Comparison of ENCODE assay signal across 1 cellular context in the genomic region with DNA sequence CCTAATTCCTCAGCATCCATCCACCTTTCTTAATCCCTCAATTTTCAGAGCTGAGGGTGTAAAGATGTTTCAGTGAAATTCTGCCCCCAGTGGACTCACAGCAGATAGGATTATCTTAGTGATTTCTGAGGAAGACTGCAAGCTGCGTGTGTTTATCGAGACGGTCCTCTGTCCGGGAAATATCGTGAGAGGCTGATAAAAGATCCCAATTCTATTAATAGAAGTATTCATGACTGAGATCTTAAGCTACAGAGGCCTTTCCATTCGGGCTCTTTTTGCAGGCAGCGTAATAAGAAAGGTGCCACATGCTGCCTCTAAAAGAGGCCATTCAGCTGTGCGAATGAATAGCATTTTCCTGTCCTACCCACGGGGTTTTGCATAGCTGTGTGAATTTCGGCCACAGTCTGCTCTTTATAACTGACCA.
A peak's percentile ranks its signal among the peaks of the same experiment; 100 is the strongest.
TF ChIP-seq lines count a peak whose summit lies in the region.

No MANE protein-coding gene starts in this region.

TF ChIP-seq in HepG2, 621 proteins besides CTCF, POLR2A, EP300 and RAD21 (continued from another document):
- TF ChIP-seq, protein P1, sequence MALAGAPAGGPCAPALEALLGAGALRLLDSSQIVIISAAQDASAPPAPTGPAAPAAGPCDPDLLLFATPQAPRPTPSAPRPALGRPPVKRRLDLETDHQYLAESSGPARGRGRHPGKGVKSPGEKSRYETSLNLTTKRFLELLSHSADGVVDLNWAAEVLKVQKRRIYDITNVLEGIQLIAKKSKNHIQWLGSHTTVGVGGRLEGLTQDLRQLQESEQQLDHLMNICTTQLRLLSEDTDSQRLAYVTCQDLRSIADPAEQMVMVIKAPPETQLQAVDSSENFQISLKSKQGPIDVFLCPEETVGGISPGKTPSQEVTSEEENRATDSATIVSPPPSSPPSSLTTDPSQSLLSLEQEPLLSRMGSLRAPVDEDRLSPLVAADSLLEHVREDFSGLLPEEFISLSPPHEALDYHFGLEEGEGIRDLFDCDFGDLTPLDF (CRISPR knock-in tag; IDR thresholded peaks at IDR 0.05), result no peak
- TF ChIP-seq THAP11 (CRISPR knock-in tag; IDR thresholded peaks at IDR 0.05) (no peak), MTF2 (CRISPR knock-in tag; IDR thresholded peaks at IDR 0.05; ENCODE audit: borderline replicate concordance) (no peak), ZBTB21 (CRISPR knock-in tag; IDR thresholded peaks at IDR 0.05) (no peak), ARNT (IDR thresholded peaks at IDR 0.05) (no peak), ZNF781 (CRISPR knock-in tag; IDR thresholded peaks at IDR 0.05; ENCODE audit: borderline replicate concordance, not compliant biosample characterization) (no peak), BCL6 (CRISPR knock-in tag; IDR thresholded peaks at IDR 0.05) (no peak), KLF6 (CRISPR knock-in tag; IDR thresholded peaks at IDR 0.05) (0 out of 2 replicates have a peak, but pooled peaks have one; percentile 14), STAG1 (CRISPR knock-in tag; IDR thresholded peaks at IDR 0.05) (peak; percentile 25), FLYWCH1 (CRISPR knock-in tag; IDR thresholded peaks at IDR 0.05) (0 out of 2 replicates have a peak, but pooled peaks have one; percentile 27), SMARCC2 (IDR thresholded peaks at IDR 0.05) (no peak), PITX1 (CRISPR knock-in tag; IDR thresholded peaks at IDR 0.05) (peak; percentile 52; the same call in 1 of the 2 replicates), SRSF1 (optimal IDR thresholded peaks at IDR 0.05; ENCODE audit: low read depth, low read length) (no peak), XRCC5 (optimal IDR thresholded peaks at IDR 0.05; ENCODE audit: low read length) (peak; percentile 16), ZFP37 (CRISPR knock-in tag; IDR thresholded peaks at IDR 0.05; ENCODE audit: borderline replicate concordance) (no peak), KDM5A (IDR thresholded peaks at IDR 0.05; ENCODE audit: borderline replicate concordance, low read length) (no peak), SIX4 (CRISPR knock-in tag; IDR thresholded peaks at IDR 0.05) (no peak), ZFX (CRISPR knock-in tag; IDR thresholded peaks at IDR 0.05; ENCODE audit: low read depth) (no peak), JARID2 (CRISPR knock-in tag; IDR thresholded peaks at IDR 0.05; ENCODE audit: insufficient replicate concordance) (peak; percentile 30), ZNF484 (CRISPR knock-in tag; IDR thresholded peaks at IDR 0.05; ENCODE audit: borderline replicate concordance, low read depth) (no peak), SYNCRIP (IDR thresholded peaks at IDR 0.05; ENCODE audit: insufficient read depth, low read depth, low read length) (no peak), SMC3 (IDR thresholded peaks at IDR 0.05; ENCODE audit: low read length) (0 out of 2 replicates have a peak, but pooled peaks have one; percentile 3)
- TF ChIP-seq, protein P2, sequence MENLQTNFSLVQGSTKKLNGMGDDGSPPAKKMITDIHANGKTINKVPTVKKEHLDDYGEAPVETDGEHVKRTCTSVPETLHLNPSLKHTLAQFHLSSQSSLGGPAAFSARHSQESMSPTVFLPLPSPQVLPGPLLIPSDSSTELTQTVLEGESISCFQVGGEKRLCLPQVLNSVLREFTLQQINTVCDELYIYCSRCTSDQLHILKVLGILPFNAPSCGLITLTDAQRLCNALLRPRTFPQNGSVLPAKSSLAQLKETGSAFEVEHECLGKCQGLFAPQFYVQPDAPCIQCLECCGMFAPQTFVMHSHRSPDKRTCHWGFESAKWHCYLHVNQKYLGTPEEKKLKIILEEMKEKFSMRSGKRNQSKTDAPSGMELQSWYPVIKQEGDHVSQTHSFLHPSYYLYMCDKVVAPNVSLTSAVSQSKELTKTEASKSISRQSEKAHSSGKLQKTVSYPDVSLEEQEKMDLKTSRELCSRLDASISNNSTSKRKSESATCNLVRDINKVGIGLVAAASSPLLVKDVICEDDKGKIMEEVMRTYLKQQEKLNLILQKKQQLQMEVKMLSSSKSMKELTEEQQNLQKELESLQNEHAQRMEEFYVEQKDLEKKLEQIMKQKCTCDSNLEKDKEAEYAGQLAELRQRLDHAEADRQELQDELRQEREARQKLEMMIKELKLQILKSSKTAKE (CRISPR knock-in tag; IDR thresholded peaks at IDR 0.05; ENCODE audit: borderline replicate concordance), result no peak
- TF ChIP-seq, protein P3, sequence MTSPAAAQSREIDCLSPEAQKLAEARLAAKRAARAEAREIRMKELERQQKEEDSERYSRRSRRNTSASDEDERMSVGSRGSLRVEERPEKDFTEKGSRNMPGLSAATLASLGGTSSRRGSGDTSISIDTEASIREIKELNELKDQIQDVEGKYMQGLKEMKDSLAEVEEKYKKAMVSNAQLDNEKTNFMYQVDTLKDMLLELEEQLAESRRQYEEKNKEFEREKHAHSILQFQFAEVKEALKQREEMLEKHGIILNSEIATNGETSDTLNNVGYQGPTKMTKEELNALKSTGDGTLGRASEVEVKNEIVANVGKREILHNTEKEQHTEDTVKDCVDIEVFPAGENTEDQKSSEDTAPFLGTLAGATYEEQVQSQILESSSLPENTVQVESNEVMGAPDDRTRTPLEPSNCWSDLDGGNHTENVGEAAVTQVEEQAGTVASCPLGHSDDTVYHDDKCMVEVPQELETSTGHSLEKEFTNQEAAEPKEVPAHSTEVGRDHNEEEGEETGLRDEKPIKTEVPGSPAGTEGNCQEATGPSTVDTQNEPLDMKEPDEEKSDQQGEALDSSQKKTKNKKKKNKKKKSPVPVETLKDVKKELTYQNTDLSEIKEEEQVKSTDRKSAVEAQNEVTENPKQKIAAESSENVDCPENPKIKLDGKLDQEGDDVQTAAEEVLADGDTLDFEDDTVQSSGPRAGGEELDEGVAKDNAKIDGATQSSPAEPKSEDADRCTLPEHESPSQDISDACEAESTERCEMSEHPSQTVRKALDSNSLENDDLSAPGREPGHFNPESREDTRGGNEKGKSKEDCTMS (CRISPR knock-in tag; conservative IDR thresholded peaks at IDR 0.05), result no peak
- TF ChIP-seq, protein P4, sequence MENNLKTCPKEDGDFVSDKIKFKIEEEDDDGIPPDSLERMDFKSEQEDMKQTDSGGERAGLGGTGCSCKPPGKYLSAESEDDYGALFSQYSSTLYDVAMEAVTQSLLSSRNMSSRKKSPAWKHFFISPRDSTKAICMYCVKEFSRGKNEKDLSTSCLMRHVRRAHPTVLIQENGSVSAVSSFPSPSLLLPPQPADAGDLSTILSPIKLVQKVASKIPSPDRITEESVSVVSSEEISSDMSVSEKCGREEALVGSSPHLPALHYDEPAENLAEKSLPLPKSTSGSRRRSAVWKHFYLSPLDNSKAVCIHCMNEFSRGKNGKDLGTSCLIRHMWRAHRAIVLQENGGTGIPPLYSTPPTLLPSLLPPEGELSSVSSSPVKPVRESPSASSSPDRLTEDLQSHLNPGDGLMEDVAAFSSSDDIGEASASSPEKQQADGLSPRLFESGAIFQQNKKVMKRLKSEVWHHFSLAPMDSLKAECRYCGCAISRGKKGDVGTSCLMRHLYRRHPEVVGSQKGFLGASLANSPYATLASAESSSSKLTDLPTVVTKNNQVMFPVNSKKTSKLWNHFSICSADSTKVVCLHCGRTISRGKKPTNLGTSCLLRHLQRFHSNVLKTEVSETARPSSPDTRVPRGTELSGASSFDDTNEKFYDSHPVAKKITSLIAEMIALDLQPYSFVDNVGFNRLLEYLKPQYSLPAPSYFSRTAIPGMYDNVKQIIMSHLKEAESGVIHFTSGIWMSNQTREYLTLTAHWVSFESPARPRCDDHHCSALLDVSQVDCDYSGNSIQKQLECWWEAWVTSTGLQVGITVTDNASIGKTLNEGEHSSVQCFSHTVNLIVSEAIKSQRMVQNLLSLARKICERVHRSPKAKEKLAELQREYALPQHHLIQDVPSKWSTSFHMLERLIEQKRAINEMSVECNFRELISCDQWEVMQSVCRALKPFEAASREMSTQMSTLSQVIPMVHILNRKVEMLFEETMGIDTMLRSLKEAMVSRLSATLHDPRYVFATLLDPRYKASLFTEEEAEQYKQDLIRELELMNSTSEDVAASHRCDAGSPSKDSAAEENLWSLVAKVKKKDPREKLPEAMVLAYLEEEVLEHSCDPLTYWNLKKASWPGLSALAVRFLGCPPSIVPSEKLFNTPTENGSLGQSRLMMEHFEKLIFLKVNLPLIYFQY (CRISPR knock-in tag; IDR thresholded peaks at IDR 0.05; ENCODE audit: borderline replicate concordance), result no peak
- TF ChIP-seq, protein P5, sequence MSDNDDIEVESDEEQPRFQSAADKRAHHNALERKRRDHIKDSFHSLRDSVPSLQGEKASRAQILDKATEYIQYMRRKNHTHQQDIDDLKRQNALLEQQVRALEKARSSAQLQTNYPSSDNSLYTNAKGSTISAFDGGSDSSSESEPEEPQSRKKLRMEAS (IDR thresholded peaks at IDR 0.05), result no peak
- TF ChIP-seq, protein P6, sequence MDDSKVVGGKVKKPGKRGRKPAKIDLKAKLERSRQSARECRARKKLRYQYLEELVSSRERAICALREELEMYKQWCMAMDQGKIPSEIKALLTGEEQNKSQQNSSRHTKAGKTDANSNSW (CRISPR knock-in tag; IDR thresholded peaks at IDR 0.05; ENCODE audit: borderline replicate concordance), result no peak
- TF ChIP-seq, protein P7, sequence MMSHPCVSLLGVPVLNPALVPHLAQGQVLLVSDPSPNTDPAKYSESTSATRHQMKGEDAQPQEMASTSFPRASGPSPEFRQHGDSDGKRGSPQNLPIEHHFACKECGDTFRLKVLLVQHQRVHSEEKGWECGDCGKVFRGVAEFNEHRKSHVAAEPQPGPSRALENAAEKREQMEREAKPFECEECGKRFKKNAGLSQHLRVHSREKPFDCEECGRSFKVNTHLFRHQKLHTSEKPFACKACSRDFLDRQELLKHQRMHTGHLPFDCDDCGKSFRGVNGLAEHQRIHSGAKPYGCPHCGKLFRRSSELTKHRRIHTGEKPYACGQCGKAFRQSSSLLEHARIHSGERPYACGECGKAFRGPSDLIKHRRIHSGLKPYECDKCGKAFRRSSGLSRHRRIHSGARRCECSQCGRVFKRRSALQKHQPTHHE (CRISPR knock-in tag; IDR thresholded peaks at IDR 0.05; ENCODE audit: borderline replicate concordance), result 0 out of 2 replicates have a peak, but pooled peaks have one; percentile 26
- TF ChIP-seq, protein P8, sequence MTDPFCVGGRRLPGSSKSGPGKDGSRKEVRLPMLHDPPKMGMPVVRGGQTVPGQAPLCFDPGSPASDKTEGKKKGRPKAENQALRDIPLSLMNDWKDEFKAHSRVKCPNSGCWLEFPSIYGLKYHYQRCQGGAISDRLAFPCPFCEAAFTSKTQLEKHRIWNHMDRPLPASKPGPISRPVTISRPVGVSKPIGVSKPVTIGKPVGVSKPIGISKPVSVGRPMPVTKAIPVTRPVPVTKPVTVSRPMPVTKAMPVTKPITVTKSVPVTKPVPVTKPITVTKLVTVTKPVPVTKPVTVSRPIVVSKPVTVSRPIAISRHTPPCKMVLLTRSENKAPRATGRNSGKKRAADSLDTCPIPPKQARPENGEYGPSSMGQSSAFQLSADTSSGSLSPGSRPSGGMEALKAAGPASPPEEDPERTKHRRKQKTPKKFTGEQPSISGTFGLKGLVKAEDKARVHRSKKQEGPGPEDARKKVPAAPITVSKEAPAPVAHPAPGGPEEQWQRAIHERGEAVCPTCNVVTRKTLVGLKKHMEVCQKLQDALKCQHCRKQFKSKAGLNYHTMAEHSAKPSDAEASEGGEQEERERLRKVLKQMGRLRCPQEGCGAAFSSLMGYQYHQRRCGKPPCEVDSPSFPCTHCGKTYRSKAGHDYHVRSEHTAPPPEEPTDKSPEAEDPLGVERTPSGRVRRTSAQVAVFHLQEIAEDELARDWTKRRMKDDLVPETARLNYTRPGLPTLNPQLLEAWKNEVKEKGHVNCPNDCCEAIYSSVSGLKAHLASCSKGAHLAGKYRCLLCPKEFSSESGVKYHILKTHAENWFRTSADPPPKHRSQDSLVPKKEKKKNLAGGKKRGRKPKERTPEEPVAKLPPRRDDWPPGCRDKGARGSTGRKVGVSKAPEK (CRISPR knock-in tag; IDR thresholded peaks at IDR 0.05; ENCODE audit: borderline replicate concordance), result 0 out of 2 replicates have a peak, but pooled peaks have one; percentile 51
